10 cellular contexts compared by ENCODE assay signal in the genomic region with DNA sequence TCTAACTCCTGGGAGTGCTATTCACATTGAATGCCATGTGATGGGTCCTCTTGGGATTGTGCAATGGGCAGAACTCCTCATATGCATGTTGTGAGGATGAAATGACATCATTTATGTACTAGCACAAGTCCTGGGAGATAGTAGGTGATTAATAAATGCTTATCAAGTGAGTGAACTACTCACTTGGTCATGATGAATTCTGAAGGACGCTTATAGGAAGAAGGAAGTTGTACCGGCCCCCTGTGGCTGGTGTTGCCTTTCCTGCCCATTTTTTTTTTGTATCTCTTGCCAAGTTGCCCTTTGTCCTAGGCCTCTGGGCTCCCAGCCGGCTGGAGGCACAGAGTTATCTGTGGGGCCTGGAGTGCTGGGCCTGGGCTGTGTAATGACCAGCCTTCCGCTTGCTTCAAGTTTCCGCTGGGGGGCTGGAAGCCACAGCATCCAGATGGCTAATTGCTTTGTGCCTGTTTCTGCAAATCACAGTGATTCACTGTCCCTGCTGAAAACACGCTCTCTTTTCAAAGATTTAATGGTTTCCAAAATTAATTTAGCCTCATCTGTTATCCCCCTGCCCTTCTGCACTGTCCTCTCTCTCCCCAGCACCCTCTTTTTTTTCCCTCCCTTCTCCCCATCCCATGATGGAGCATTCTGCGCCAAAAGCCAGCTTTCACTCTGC. TPM values are rescaled to one million over a fixed set of nuclear protein-coding genes. Genes with fewer than 3 reads are reported as not detected.
DNase-seq lines count a peak whose midpoint lies in the region; ATAC-seq and TF ChIP-seq lines count a peak whose summit lies in the region.
"Had no signal": no experiment of that assay in that cellular context is flagged by ENCODE, and none has a peak within 500 bp of the region (broad histone marks: within the 10 kb centered on the region; RNA-seq: fewer than 3 reads in every experiment).

No MANE protein-coding gene starts in this region.

- intact Hi-C loops in left ventricle myocardium inferior (cut with micrococcal nuclease) (no loop called here), posterior vena cava (cut with DNase I) (no loop called here)
- intact Hi-C loops in naive thymus-derived CD4-positive, alpha-beta T cell (cut with micrococcal nuclease) = no loop called here

- H3K4me3 ChIP-seq in GM23248 (no peak overlapping the region), adipocyte (ENCODE audit: low read length) (no peak overlapping the region), left ventricle myocardium inferior (no peak overlapping the region), skin epidermis (no peak overlapping the region)
- no peak overlapping the region for H3K4me3 ChIP-seq in naive thymus-derived CD4-positive, alpha-beta T cell (ENCODE audit: low read length)

- TF ChIP-seq CTCF in left ventricle myocardium inferior (IDR thresholded peaks at IDR 0.05; ENCODE audit: borderline replicate concordance) = peak; percentile 32

- ATAC-seq in naive thymus-derived CD4-positive, alpha-beta T cell = no peak

- H3K27me3 Mint-ChIP-seq in naive thymus-derived CD4-positive, alpha-beta T cell = peaks cover 0 to 2% (median 0%) of the 10 kb centered on the region in 5 donors

- H3K4me1 ChIP-seq in GM23248 (ENCODE audit: insufficient read depth) = peaks cover 20% of the 10 kb centered on the region
- H3K4me1 ChIP-seq in adipocyte (ENCODE audit: control insufficient read depth, insufficient read depth, low read length) = peaks cover 27% of the 10 kb centered on the region
- H3K4me1 ChIP-seq in left ventricle myocardium inferior = peaks cover 42% of the 10 kb centered on the region
- peaks cover 5 to 15% of the 10 kb centered on the region in 2 donors for H3K4me1 ChIP-seq in naive thymus-derived CD4-positive, alpha-beta T cell (ENCODE audit: control insufficient read depth in 2 of 2, insufficient read depth in 2 of 2, low read length in 2 of 2)

- peaks cover 6 to 25% (median 14%) of the 10 kb centered on the region in 7 donors for H3K4me1 Mint-ChIP-seq in naive thymus-derived CD4-positive, alpha-beta T cell

- H3K9me3 Mint-ChIP-seq in naive thymus-derived CD4-positive, alpha-beta T cell = peaks cover 0 to 3% (median 0%) of the 10 kb centered on the region in 11 donors

- H3K4me2 ChIP-seq in GM23248 (ENCODE audit: unreplicated experiment) = no peak overlapping the region

- no peaks in the 10 kb centered on the region for H3K36me3 ChIP-seq in GM23248 (ENCODE audit: low read depth)
- no peaks in the 10 kb centered on the region for H3K36me3 ChIP-seq in adipocyte (ENCODE audit: control insufficient read depth, insufficient read depth, low read length, severe bottlenecking)
- no peaks in the 10 kb centered on the region for H3K36me3 ChIP-seq in left ventricle myocardium inferior
- no peaks in the 10 kb centered on the region for H3K36me3 ChIP-seq in naive thymus-derived CD4-positive, alpha-beta T cell (ENCODE audit: control insufficient read depth in 2 of 3, insufficient read depth in 3 of 3, low read length in 3 of 3)

- POLR2A ChIA-PET in naive thymus-derived CD4-positive, alpha-beta T cell (lab: Charles Lee) = interaction anchor here (0.8 kb wide), 1 partner anchor 12 kb away, joined by 3 read pairs; no protein-coding TSS in a partner anchor

- no peaks in the 10 kb centered on the region for H3K27me3 ChIP-seq in GM23248 (replicated peaks; ENCODE audit: insufficient read depth)
- no peaks in the 10 kb centered on the region for H3K27me3 ChIP-seq in adipocyte (replicated peaks; ENCODE audit: control insufficient read depth, insufficient read depth, low read length)
- no peaks in the 10 kb centered on the region for H3K27me3 ChIP-seq in left ventricle myocardium inferior (ENCODE audit: low read depth)
- H3K27me3 ChIP-seq in naive thymus-derived CD4-positive, alpha-beta T cell (ENCODE audit: control insufficient read depth in 2 of 2, insufficient read depth in 2 of 2, low read length in 2 of 2) = no peaks in the 10 kb centered on the region

- no peak overlapping the region for H2AFZ ChIP-seq in GM23248

- peaks cover 0 to 1% (median 0%) of the 10 kb centered on the region in 5 donors for H3K36me3 Mint-ChIP-seq in naive thymus-derived CD4-positive, alpha-beta T cell

- no peaks in the 10 kb centered on the region for H3K9me2 ChIP-seq in GM23248 (ENCODE audit: insufficient read depth)

- H3K9ac ChIP-seq in GM23248 (peak overlapping the region; percentile 38; the same call in 1 of the 2 replicates), adipocyte (ENCODE audit: low read length) (peak overlapping the region; percentile 25)

- no peaks in the 10 kb centered on the region for H3K9me3 ChIP-seq in GM23248 (ENCODE audit: low read depth)
- H3K9me3 ChIP-seq in adipocyte (ENCODE audit: control insufficient read depth, low read length) = peaks cover 3% of the 10 kb centered on the region
- H3K9me3 ChIP-seq in left ventricle myocardium inferior (replicated peaks) = no peaks in the 10 kb centered on the region
- H3K9me3 ChIP-seq in naive thymus-derived CD4-positive, alpha-beta T cell (ENCODE audit: control insufficient read depth in 2 of 3, low read length in 3 of 3) = no peaks in the 10 kb centered on the region

- 55 to 62% methylated on average over 7 of the region's 7 CpGs for WGBS in GM23248 (ENCODE audit: low coverage in 1 of 2, low lambda C conversion rate in 2 of 2, missing lambda C conversion rate in 2 of 2), 2 experiments

- peaks cover 26% of the 10 kb centered on the region for H3F3A ChIP-seq in GM23248 (ENCODE audit: insufficient read depth)

- CTCF ChIA-PET in naive thymus-derived CD4-positive, alpha-beta T cell (lab: Charles Lee) = no interaction called here

- DNase-seq in GM23248 (peak; percentile 92), adipocyte (ENCODE audit: low read depth) (peak; percentile 65), left ventricle myocardium inferior (no peak), SHP77 (lab: John Stamatoyannopoulos, UW) (no peak), posterior vena cava (ENCODE audit: low spot score) (no peak)
- DNase-seq in stimulated activated naive CD4-positive, alpha-beta T cell (lab: John Stamatoyannopoulos, UW) = no peak
- no peak for DNase-seq in naive thymus-derived CD4-positive, alpha-beta T cell
- DNase-seq: islet precursor cell, NCI-H524 treated with DMSO at 0.1 percent for 48 hours had no signal

- H3K79me2 ChIP-seq in GM23248 (ENCODE audit: insufficient read depth) = no peaks in the 10 kb centered on the region

- in situ Hi-C loops in GM23248 (cut with MboI) = no loop called here

- no peaks in the 10 kb centered on the region for H4K20me1 ChIP-seq in GM23248 (ENCODE audit: insufficient read depth)

- no peak overlapping the region for H3K4me3 Mint-ChIP-seq in naive thymus-derived CD4-positive, alpha-beta T cell

- H3K27ac ChIP-seq in GM23248 = peak overlapping the region; percentile 75
- peak overlapping the region; percentile 89 for H3K27ac ChIP-seq in left ventricle myocardium inferior (replicated peaks)
- H3K27ac ChIP-seq in skin epidermis = peak overlapping the region in 14 of 21 experiments; percentile 7 to 96 (median 90)
- no peak overlapping the region for H3K27ac ChIP-seq in naive thymus-derived CD4-positive, alpha-beta T cell (ENCODE audit: low read depth, low read length)

- no peak overlapping the region for H3K27ac Mint-ChIP-seq in naive thymus-derived CD4-positive, alpha-beta T cell

RNA-seq across cellular contexts. Expression of a gene that starts 33.7 kb away (rescaled TPM):
- 24.2 and 70.8 TPM in 2 replicates for total RNA-seq in GM23248 (2014; rRNA removed; shearing (Covaris generic))
- 338 and 340 TPM in 2 replicates for polyA plus RNA-seq in GM23248 (2016; fragmentation: Nextera tagmentation; extraction: Ambion mirVana)
- 390 TPM for total RNA-seq in left ventricle myocardium inferior
- total RNA-seq in posterior vena cava = 10 to 100 TPM; 88.8 to 93.0 TPM
- 10 to 100 TPM; 27.3 to 39.4 (median 35.1) TPM for total RNA-seq in naive thymus-derived CD4-positive, alpha-beta T cell
- polyA plus RNA-seq in naive thymus-derived CD4-positive, alpha-beta T cell = 100 to 1,000 TPM; 201 to 233 TPM

Comparison
In these comparisons a context has a peak if more than half of its experiments do, and no peak if none do; other contexts are left out.
1. DNase-seq: peak in GM23248 (single experiment) and adipocyte (single experiment); none in left ventricle myocardium inferior (single experiment), SHP77 (0 of 2), stimulated activated naive CD4-positive, alpha-beta T cell (0 of 6), posterior vena cava (single experiment) and naive thymus-derived CD4-positive, alpha-beta T cell (0 of 9).